In the genomic region with DNA sequence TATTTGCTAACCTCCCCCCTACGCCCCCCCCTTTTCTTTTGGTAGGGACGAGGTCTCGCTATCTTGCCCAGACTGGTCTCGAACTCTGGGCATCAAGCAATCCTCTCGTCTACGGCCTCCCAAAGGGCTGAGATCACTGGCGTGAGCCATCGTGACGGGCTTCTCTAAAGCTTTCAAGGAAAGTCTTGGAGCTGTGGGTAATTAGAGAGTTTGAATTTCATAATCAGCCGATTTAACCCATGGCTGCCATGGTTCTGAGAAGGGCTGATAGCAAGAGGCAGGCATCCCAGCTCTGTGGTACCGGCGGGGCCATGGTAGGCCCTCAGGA, we compare ENCODE assay signal across 8 cellular contexts. TPM values are rescaled to one million over a fixed set of nuclear protein-coding genes. Genes with fewer than 3 reads are reported as not detected.
A peak's percentile ranks its signal among the peaks of the same experiment; 100 is the strongest.
DNase-seq lines count a peak whose midpoint lies in the region; ATAC-seq and TF ChIP-seq lines count a peak whose summit lies in the region.

No MANE protein-coding gene starts in this region.

- peak overlapping the region; percentile 69 for H3K4me3 Mint-ChIP-seq in activated CD4-positive, alpha-beta memory T cell treated with anti-CD3 and anti-CD28 coated beads, Interleukin-2, amount 10 ng/mL, durations not matched to agents 7 days and 5 days
- no peak overlapping the region for H3K4me3 Mint-ChIP-seq in activated CD4-positive, alpha-beta memory T cell treated with anti-CD3 and anti-CD28 coated beads for 36 hours
- H3K4me3 Mint-ChIP-seq in activated naive CD8-positive, alpha-beta T cell, result peak overlapping the region; percentile 68

- CTCF ChIA-PET in activated CD4-positive, alpha-beta memory T cell treated with anti-CD3 and anti-CD28 coated beads, Interleukin-2, amount 10 ng/mL, durations not matched to agents 7 days and 5 days (lab: Charles Lee), result interaction anchor here (0.6 to 3.1 kb wide), 4 partner anchors 11 to 98 kb away, joined by 3 to 32 read pairs (median 4); a partner anchor contains a TSS
- CTCF ChIA-PET in activated CD4-positive, alpha-beta memory T cell treated with anti-CD3 and anti-CD28 coated beads for 36 hours (lab: Charles Lee), result interaction anchor here (0.7 to 2.4 kb wide), 6 partner anchors 8 to 82 kb away, joined by 3 to 18 read pairs (median 5); a partner anchor contains a TSS

- H3K4me1 ChIP-seq in suprapubic skin, result peaks cover 54% of the 10 kb centered on the region

- no peak for TF ChIP-seq POLR2A in suprapubic skin (IDR thresholded peaks at IDR 0.05)

- no peaks in the 10 kb centered on the region for H3K27me3 Mint-ChIP-seq in activated CD4-positive, alpha-beta memory T cell treated with anti-CD3 and anti-CD28 coated beads, Interleukin-2, amount 10 ng/mL, durations not matched to agents 7 days and 5 days
- H3K27me3 Mint-ChIP-seq in activated CD4-positive, alpha-beta memory T cell treated with anti-CD3 and anti-CD28 coated beads for 36 hours, result no peaks in the 10 kb centered on the region
- H3K27me3 Mint-ChIP-seq in activated naive CD8-positive, alpha-beta T cell, result no peaks in the 10 kb centered on the region

- no peak for ATAC-seq in HG03354 (IDR thresholded peaks at IDR 0.05; ENCODE audit: poor library complexity, severe bottlenecking, unreplicated experiment)
- no peak for ATAC-seq in GM21825 (IDR thresholded peaks at IDR 0.05; ENCODE audit: unreplicated experiment)

- TF ChIP-seq CTCF in suprapubic skin (IDR thresholded peaks at IDR 0.05), result no peak

- H3K9me3 Mint-ChIP-seq in activated CD4-positive, alpha-beta memory T cell treated with anti-CD3 and anti-CD28 coated beads, Interleukin-2, amount 10 ng/mL, durations not matched to agents 7 days and 5 days, result no peaks in the 10 kb centered on the region
- no peaks in the 10 kb centered on the region for H3K9me3 Mint-ChIP-seq in activated CD4-positive, alpha-beta memory T cell treated with anti-CD3 and anti-CD28 coated beads for 36 hours
- no peaks in the 10 kb centered on the region for H3K9me3 Mint-ChIP-seq in activated naive CD8-positive, alpha-beta T cell (ENCODE audit: low read depth)

- peak overlapping the region; percentile 78 for H3K4me3 ChIP-seq in suprapubic skin

- H3K4me1 Mint-ChIP-seq in activated CD4-positive, alpha-beta memory T cell treated with anti-CD3 and anti-CD28 coated beads, Interleukin-2, amount 10 ng/mL, durations not matched to agents 7 days and 5 days, result peaks cover 46% of the 10 kb centered on the region
- H3K4me1 Mint-ChIP-seq in activated CD4-positive, alpha-beta memory T cell treated with anti-CD3 and anti-CD28 coated beads for 36 hours (ENCODE audit: low read depth), result peaks cover 44% of the 10 kb centered on the region
- peaks cover 31% of the 10 kb centered on the region for H3K4me1 Mint-ChIP-seq in activated naive CD8-positive, alpha-beta T cell (ENCODE audit: low read depth)

- no peak overlapping the region for H3K27ac Mint-ChIP-seq in activated CD4-positive, alpha-beta memory T cell treated with anti-CD3 and anti-CD28 coated beads, Interleukin-2, amount 10 ng/mL, durations not matched to agents 7 days and 5 days
- H3K27ac Mint-ChIP-seq in activated CD4-positive, alpha-beta memory T cell treated with anti-CD3 and anti-CD28 coated beads for 36 hours, result no peak overlapping the region
- H3K27ac Mint-ChIP-seq in activated naive CD8-positive, alpha-beta T cell, result no peak overlapping the region

- intact Hi-C loops in activated CD4-positive, alpha-beta memory T cell treated with anti-CD3 and anti-CD28 coated beads for 36 hours (cut with micrococcal nuclease), result no loop called here

- H3K27ac ChIP-seq in suprapubic skin, result no peak overlapping the region

- no peaks in the 10 kb centered on the region for H3K27me3 ChIP-seq in suprapubic skin

- H3K36me3 ChIP-seq in suprapubic skin, result no peaks in the 10 kb centered on the region

- no peak for DNase-seq in activated CD4-positive, alpha-beta memory T cell treated with anti-CD3 and anti-CD28 coated beads, Interleukin-2, amount 10 ng/mL, durations not matched to agents 7 days and 5 days
- no peak for DNase-seq in activated CD4-positive, alpha-beta memory T cell treated with anti-CD3 and anti-CD28 coated beads for 36 hours
- DNase-seq in kidney tubule cell (ENCODE audit: low spot score), result peak; percentile 6
- no peak for DNase-seq in suprapubic skin (ENCODE audit: low spot score in 2 of 2)
- DNase-seq in inferior parietal cortex (ENCODE audit: extremely low spot score), result no peak

- no peaks in the 10 kb centered on the region for H3K9me3 ChIP-seq in suprapubic skin

- no peak for TF ChIP-seq EP300 in suprapubic skin (IDR thresholded peaks at IDR 0.05)

- WGBS in suprapubic skin, result 48% methylated on average over 10 of the region's 12 CpGs

- POLR2A ChIA-PET in activated CD4-positive, alpha-beta memory T cell treated with anti-CD3 and anti-CD28 coated beads, Interleukin-2, amount 10 ng/mL, durations not matched to agents 7 days and 5 days (lab: Charles Lee), result interaction anchor here (0.8 to 4.8 kb wide), 5 partner anchors 10 to 178 kb away, joined by 3 to 50 read pairs (median 4); a partner anchor contains a TSS
- POLR2A ChIA-PET in activated CD4-positive, alpha-beta memory T cell treated with anti-CD3 and anti-CD28 coated beads for 36 hours (lab: Charles Lee), result interaction anchor here (0.7 kb wide), 1 partner anchor 1234 kb away, joined by 4 read pairs; no protein-coding TSS in a partner anchor

- no peaks in the 10 kb centered on the region for H3K36me3 Mint-ChIP-seq in activated CD4-positive, alpha-beta memory T cell treated with anti-CD3 and anti-CD28 coated beads, Interleukin-2, amount 10 ng/mL, durations not matched to agents 7 days and 5 days (ENCODE audit: low read depth)
- H3K36me3 Mint-ChIP-seq in activated CD4-positive, alpha-beta memory T cell treated with anti-CD3 and anti-CD28 coated beads for 36 hours, result no peaks in the 10 kb centered on the region
- no peaks in the 10 kb centered on the region for H3K36me3 Mint-ChIP-seq in activated naive CD8-positive, alpha-beta T cell

RNA-seq across cellular contexts. Expression of a gene that starts 0.7 kb away (rescaled TPM):
- 10 to 100 TPM; 10.6 to 12.2 TPM for total RNA-seq in activated CD4-positive, alpha-beta memory T cell treated with anti-CD3 and anti-CD28 coated beads, Interleukin-2, amount 10 ng/mL, durations not matched to agents 7 days and 5 days
- total RNA-seq in activated CD4-positive, alpha-beta memory T cell treated with anti-CD3 and anti-CD28 coated beads for 36 hours, result 1 to 10 TPM; 7.7 to 7.9 TPM
- total RNA-seq in suprapubic skin, result 10 to 100 TPM in 3 of 4 donors, 1 to 10 TPM in 1; 9.7 to 15.7 (median 13.6) TPM

RNA-seq across cellular contexts. Expression of a gene that starts 1.8 kb away (rescaled TPM):
- total RNA-seq in activated CD4-positive, alpha-beta memory T cell treated with anti-CD3 and anti-CD28 coated beads, Interleukin-2, amount 10 ng/mL, durations not matched to agents 7 days and 5 days, result 10 to 100 TPM; 82.8 to 98.3 TPM
- 10 to 100 TPM; 92.9 to 93.7 TPM for total RNA-seq in activated CD4-positive, alpha-beta memory T cell treated with anti-CD3 and anti-CD28 coated beads for 36 hours
- 10 to 100 TPM; 42.7 to 89.5 (median 73.1) TPM for total RNA-seq in suprapubic skin

RNA-seq across cellular contexts. Expression of a gene that starts 5.5 kb away (rescaled TPM):
- 10 to 100 TPM; 58.6 to 61.2 TPM for total RNA-seq in activated CD4-positive, alpha-beta memory T cell treated with anti-CD3 and anti-CD28 coated beads, Interleukin-2, amount 10 ng/mL, durations not matched to agents 7 days and 5 days
- total RNA-seq in activated CD4-positive, alpha-beta memory T cell treated with anti-CD3 and anti-CD28 coated beads for 36 hours, result 10 to 100 TPM; 37.2 to 37.5 TPM
- total RNA-seq in suprapubic skin, result 10 to 100 TPM; 17.9 to 35.2 (median 22.8) TPM

RNA-seq across cellular contexts. Expression of a gene that starts 22.2 kb away (rescaled TPM):
- total RNA-seq in activated CD4-positive, alpha-beta memory T cell treated with anti-CD3 and anti-CD28 coated beads, Interleukin-2, amount 10 ng/mL, durations not matched to agents 7 days and 5 days, result 1 to 10 TPM; 7.6 to 8.2 TPM
- 10 to 100 TPM; 10.5 to 10.7 TPM for total RNA-seq in activated CD4-positive, alpha-beta memory T cell treated with anti-CD3 and anti-CD28 coated beads for 36 hours
- 1 to 10 TPM in 3 of 4 donors, under 1 TPM in 1; 0.30 to 2.5 (median 1.5) TPM for total RNA-seq in suprapubic skin

RNA-seq across cellular contexts. Expression of a gene that starts 30.8 kb away (rescaled TPM):
- total RNA-seq in activated CD4-positive, alpha-beta memory T cell treated with anti-CD3 and anti-CD28 coated beads, Interleukin-2, amount 10 ng/mL, durations not matched to agents 7 days and 5 days, result 10 to 100 TPM; 20.2 TPM
- total RNA-seq in activated CD4-positive, alpha-beta memory T cell treated with anti-CD3 and anti-CD28 coated beads for 36 hours, result 1 to 10 TPM; 5.8 to 6.0 TPM
- total RNA-seq in suprapubic skin, result 10 to 100 TPM; 29.9 to 47.1 (median 37.1) TPM
